Comparison of ENCODE assay signal across 1 cellular context in genomic region chr12:50400638-50401382, GRCh38.
TF ChIP-seq lines count a peak whose summit lies in the region.

Gene LARP4 (plus strand): TSS chr12:50400885. CDS start chr12:50401011, 126 bp downstream.

TF ChIP-seq in HepG2, 621 proteins besides CTCF, POLR2A, EP300 and RAD21 (continued from another document and continues in another):
- TF ChIP-seq ZNF609 (CRISPR knock-in tag; IDR thresholded peaks at IDR 0.05; ENCODE audit: borderline replicate concordance) (peak; percentile 30; the same call in 1 of the 2 replicates), BRF2 (CRISPR knock-in tag; IDR thresholded peaks at IDR 0.05) (peak; percentile 48; the same call in 1 of the 2 replicates), SMAD9 (CRISPR knock-in tag; IDR thresholded peaks at IDR 0.05) (no peak), ZNF280D (CRISPR knock-in tag; IDR thresholded peaks at IDR 0.05) (peak; percentile 72; the same call in 1 of the 2 replicates), PAXIP1 (CRISPR knock-in tag; conservative IDR thresholded peaks at IDR 0.05) (no peak; the same call in none of the 2 replicates), ZNF558 (CRISPR knock-in tag; IDR thresholded peaks at IDR 0.05; ENCODE audit: borderline replicate concordance) (no peak), ZNF296 (CRISPR knock-in tag; conservative IDR thresholded peaks at IDR 0.05) (no peak; the same call in 1 of the 2 replicates), HNRNPK (IDR thresholded peaks at IDR 0.05; ENCODE audit: low read depth, low read length, poor library complexity, severe bottlenecking) (no peak), ATF5 (CRISPR knock-in tag; IDR thresholded peaks at IDR 0.05; ENCODE audit: low read depth) (no peak), CBX2 (IDR thresholded peaks at IDR 0.05; ENCODE audit: low read depth, low read length) (no peak), CBX2 (CRISPR knock-in tag; IDR thresholded peaks at IDR 0.05; ENCODE audit: low read depth) (no peak), ZNF430 (CRISPR knock-in tag; IDR thresholded peaks at IDR 0.05) (peak; percentile 92), FOXJ3 (CRISPR knock-in tag; IDR thresholded peaks at IDR 0.05; ENCODE audit: borderline replicate concordance) (no peak), MIER3 (CRISPR knock-in tag; IDR thresholded peaks at IDR 0.05; ENCODE audit: borderline replicate concordance) (peak; percentile 27; the same call in 1 of the 2 replicates), SETDB1 (CRISPR knock-in tag; IDR thresholded peaks at IDR 0.05; ENCODE audit: borderline replicate concordance) (no peak), DRAP1 (CRISPR knock-in tag; IDR thresholded peaks at IDR 0.05) (peak; percentile 83), NFIC (IDR thresholded peaks at IDR 0.05; ENCODE audit: low read length) (peak; percentile 53; the same call in 1 of the 2 replicates), TRIM24 (CRISPR knock-in tag; IDR thresholded peaks at IDR 0.05) (no peak), ZNF564 (CRISPR knock-in tag; IDR thresholded peaks at IDR 0.05) (peak; percentile 80), U2AF1 (optimal IDR thresholded peaks at IDR 0.05; ENCODE audit: low read depth, low read length) (no peak), ATAD3A (CRISPR knock-in tag; IDR thresholded peaks at IDR 0.05) (0 out of 2 replicates have a peak, but pooled peaks have one; percentile 61), RNF2 (conservative IDR thresholded peaks at IDR 0.05; ENCODE audit: low read depth) (0 out of 2 replicates have a peak, but pooled peaks have one; percentile 32), TBP (CRISPR knock-in tag; IDR thresholded peaks at IDR 0.05) (no peak), UBTF (CRISPR knock-in tag; IDR thresholded peaks at IDR 0.05) (peak; percentile 80; the same call in 1 of the 2 replicates), SAFB2 (CRISPR knock-in tag; IDR thresholded peaks at IDR 0.05; ENCODE audit: borderline replicate concordance, low read depth) (no peak), RCOR2 (CRISPR knock-in tag; IDR thresholded peaks at IDR 0.05) (no peak), ZNF121 (CRISPR knock-in tag; IDR thresholded peaks at IDR 0.05) (peak; percentile 53; the same call in 1 of the 2 replicates), YY1 (IDR thresholded peaks at IDR 0.05; ENCODE audit: insufficient read depth, insufficient replicate concordance, low read depth, low read length) (peak; percentile 24), GZF1 (CRISPR knock-in tag; IDR thresholded peaks at IDR 0.05) (0 out of 2 replicates have a peak, but pooled peaks have one; percentile 49), DNMT3B (CRISPR knock-in tag; conservative IDR thresholded peaks at IDR 0.05) (0 out of 2 replicates have a peak, but pooled peaks have one; percentile 53), ZNF576 (CRISPR knock-in tag; IDR thresholded peaks at IDR 0.05) (no peak), ZNF746 (CRISPR knock-in tag; IDR thresholded peaks at IDR 0.05) (peak; percentile 68), RXRA (CRISPR knock-in tag; IDR thresholded peaks at IDR 0.05) (peak; percentile 77), ZNF274 (CRISPR knock-in tag; IDR thresholded peaks at IDR 0.05) (peak; percentile 78; the same call in 1 of the 2 replicates), YEATS4 (CRISPR knock-in tag; IDR thresholded peaks at IDR 0.05; ENCODE audit: borderline replicate concordance) (peak; percentile 87), NKX3-1 (CRISPR knock-in tag; IDR thresholded peaks at IDR 0.05) (no peak), ZBTB14 (CRISPR knock-in tag; IDR thresholded peaks at IDR 0.05) (peak; percentile 66), SMARCE1 (IDR thresholded peaks at IDR 0.05; ENCODE audit: borderline replicate concordance) (no peak), SNAPC2 (CRISPR knock-in tag; IDR thresholded peaks at IDR 0.05) (peak; percentile 77; the same call in 1 of the 2 replicates), ZNF317 (CRISPR knock-in tag; IDR thresholded peaks at IDR 0.05) (peak; percentile 62), HIVEP1 (CRISPR knock-in tag; IDR thresholded peaks at IDR 0.05) (0 out of 2 replicates have a peak, but pooled peaks have one; percentile 24), ZNF24 (IDR thresholded peaks at IDR 0.05) (no peak)
